8 cellular contexts compared by ENCODE assay signal in the genomic region with DNA sequence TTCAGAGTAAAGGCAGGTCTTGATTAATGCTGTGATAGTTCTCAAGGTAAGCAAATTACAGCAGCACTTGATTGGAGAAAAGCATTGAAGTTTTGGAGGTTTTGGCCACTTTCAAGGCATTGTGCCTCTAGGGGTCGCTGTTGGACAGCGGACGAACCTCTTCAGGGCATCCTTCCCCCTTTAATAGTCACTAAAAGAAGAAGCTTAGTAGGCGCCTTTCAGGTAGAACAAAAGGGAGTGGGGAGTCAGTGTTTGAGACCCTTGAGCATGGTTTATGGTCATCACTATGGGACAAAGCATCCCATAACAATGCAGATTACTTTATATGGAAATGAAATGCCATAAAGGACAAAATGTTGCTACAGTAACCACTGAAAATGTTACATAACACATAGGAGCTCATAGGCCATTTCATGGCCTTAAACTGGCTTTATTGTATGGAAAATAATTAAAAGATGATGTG.
DNase-seq lines count a peak whose midpoint lies in the region; FAIRE-seq and TF ChIP-seq lines count a peak whose summit lies in the region.

No MANE protein-coding gene starts in this region.

- FAIRE-seq in H54 (lab: Jason Lieb, UNC) = peak; percentile 92

- H3K4me2 ChIP-seq in Loucy (ENCODE audit: low read depth, low read length, poor library complexity, severe bottlenecking) = peak overlapping the region; percentile 67

- TF ChIP-seq CTCF in Loucy (conservative IDR thresholded peaks at IDR 0.05; ENCODE audit: low read length) = peak; percentile 89

- no peaks in the 10 kb centered on the region for H3K36me3 ChIP-seq in Loucy (ENCODE audit: insufficient read depth, low read length)

- peak overlapping the region; percentile 49 for H3K9ac ChIP-seq in Loucy (ENCODE audit: low read depth, low read length, poor library complexity, severe bottlenecking)

- H3K79me2 ChIP-seq in Loucy (ENCODE audit: insufficient read depth, low read length) = no peaks in the 10 kb centered on the region

- peaks cover 9% of the 10 kb centered on the region for H3K4me1 ChIP-seq in Loucy (ENCODE audit: insufficient read depth, low read length, poor library complexity, severe bottlenecking)

- no peaks in the 10 kb centered on the region for H3F3A ChIP-seq in Loucy (ENCODE audit: low read depth)

- no peaks in the 10 kb centered on the region for H3K9me3 ChIP-seq in Loucy (ENCODE audit: insufficient read depth, low read depth, low read length)

- H4K20me1 ChIP-seq in Loucy (ENCODE audit: insufficient read depth, low read length, poor library complexity, severe bottlenecking) = no peaks in the 10 kb centered on the region

- no peak for TF ChIP-seq POLR2A in H54 (IDR thresholded peaks at IDR 0.05; ENCODE audit: low read depth, low read length)

- peak overlapping the region; percentile 69 for H3K4me3 ChIP-seq in Loucy (ENCODE audit: low read length, poor library complexity, severe bottlenecking)

- H3K9me2 ChIP-seq in Loucy (replicated peaks; ENCODE audit: low read depth, low read length) = no peaks in the 10 kb centered on the region

- no peaks in the 10 kb centered on the region for H3K27me3 ChIP-seq in Loucy (ENCODE audit: insufficient read depth, low read length, poor library complexity, severe bottlenecking)

- DNase-seq in DMS153 treated with DMSO at 0.1 percent for 48 hours (lab: John Stamatoyannopoulos, UW; ENCODE audit: unreplicated experiment) (peak; percentile 71), H54 (ENCODE audit: insufficient read length, low spot score) (peak; percentile 6), SIG-M5 treated with dmso at 0.1 percent for 504 hours (lab: John Stamatoyannopoulos, UW; ENCODE audit: unreplicated experiment) (peak; percentile 60), glomerular endothelial cell (ENCODE audit: extremely low read depth, low read depth, low spot score) (peak; percentile 87), occipital lobe (lab: John Stamatoyannopoulos, UW) (peak; percentile 80), superior temporal gyrus (ENCODE audit: extremely low spot score) (peak; percentile 99)
- DNase-seq in activated naive CD4-positive, alpha-beta T cell treated with Interleukin-2 at 50 U/mL for 16 hours = peak; percentile 83

- peak overlapping the region; percentile 96 for H2AFZ ChIP-seq in Loucy (ENCODE audit: low read length)

Comparison
In these comparisons a context has a peak if more than half of its experiments do, and no peak if none do; other contexts are left out.
1. Peak in every context shown above with its lines: DNase-seq and H3K4me3 ChIP-seq.
2. DNase-seq: peak in every context shown above with its lines; median percentile 99 in superior temporal gyrus; 87 in glomerular endothelial cell; 83 in activated naive CD4-positive, alpha-beta T cell treated with Interleukin-2 at 50 U/mL for 16 hours; 80 in occipital lobe; 71 in DMS153 treated with DMSO at 0.1 percent for 48 hours; 60 in SIG-M5 treated with dmso at 0.1 percent for 504 hours; 6 in H54.